26 cellular contexts compared by ENCODE assay signal in the genomic region with DNA sequence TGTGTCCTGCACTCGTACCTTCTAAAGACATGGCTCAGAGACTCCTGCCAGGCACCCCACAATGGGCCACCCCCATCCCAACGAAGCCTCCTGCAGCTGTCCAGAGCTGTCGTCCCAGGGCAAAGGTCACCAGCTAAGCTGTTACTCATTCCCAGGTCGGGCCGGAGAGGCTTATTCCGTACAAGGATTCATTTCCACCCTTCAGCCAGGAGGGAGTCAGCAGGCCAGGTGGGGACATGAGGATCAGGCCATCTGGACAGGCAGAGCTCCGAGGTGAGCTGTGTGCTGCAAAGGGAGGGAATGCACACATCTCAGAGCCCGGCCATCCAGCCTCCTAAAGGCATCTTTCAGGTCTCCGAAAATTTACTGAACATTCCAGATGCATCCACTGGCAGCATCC.
DNase-seq lines count a peak whose midpoint lies in the region; ATAC-seq and TF ChIP-seq lines count a peak whose summit lies in the region.
"Had no signal": no experiment of that assay in that cellular context is flagged by ENCODE, and none has a peak within 500 bp of the region (broad histone marks: within the 10 kb centered on the region; RNA-seq: fewer than 3 reads in every experiment).

No MANE protein-coding gene starts in this region.

- DNase-seq in G401 (ENCODE audit: low spot score), result peak; percentile 95
- peak; percentile 61 for DNase-seq in NCI-H82 treated with DMSO at 0.1 percent for 48 hours (lab: John Stamatoyannopoulos, UW; ENCODE audit: unreplicated experiment)
- DNase-seq in hepatocyte (ENCODE audit: low spot score), result peak; percentile 33
- DNase-seq in nephron progenitor cell, result peak; percentile 54
- DNase-seq in NCI-H748 treated with DMSO at 0.1 percent for 48 hours (lab: John Stamatoyannopoulos, UW), result no peak
- DNase-seq in type B pancreatic cell (ENCODE audit: extremely low spot score, unreplicated experiment), result no peak
- no peak for DNase-seq in ascending aorta (ENCODE audit: low spot score in 2 of 2)
- DNase-seq: activated CD4-positive, alpha-beta T cell treated with anti-CD3 and anti-CD28 coated beads, Interleukin-2, amount 50 U/mL, for 4 hours; activated naive CD4-positive, alpha-beta T cell treated with Interleukin-2 at 50 U/mL for 16 hours; activated T-cell treated with anti-CD3 and anti-CD28 coated beads, Interleukin-2, amount 50 U/mL, for 72 hours; central memory CD4-positive, alpha-beta T cell; DMS79; esophagus squamous epithelium; foreskin keratinocyte; GDM1; heart right ventricle; kidney glomerular epithelial cell; NCI-H1048; NK-92 treated with Interleukin-12 subunit alpha and Interleukin-12 subunit beta, amount 100 ng/mL, for 24 hours; sigmoid colon; stimulated activated CD4-positive, alpha-beta T cell treated with anti-CD3 and anti-CD28 coated beads, Interleukin-4, amount 100 ng/mL, for 24 hours; T-helper 17 cell had no signal

- no peak overlapping the region for H3K4me2 ChIP-seq in hepatocyte

- H3K4me1 Mint-ChIP-seq in nephron progenitor cell, result peaks cover 57% of the 10 kb centered on the region
- peaks cover 35% of the 10 kb centered on the region for H3K4me1 Mint-ChIP-seq in type B pancreatic cell (ENCODE audit: unreplicated experiment)

- in situ Hi-C loops in G401 (cut with HindIII; ENCODE audit: low sequenced_read_pairs), result no loop called here

- H3K4me3 ChIP-seq in hepatocyte (no peak overlapping the region), ascending aorta (no peak overlapping the region)
- H3K4me3 ChIP-seq: dorsolateral prefrontal cortex, esophagus squamous epithelium, heart right ventricle, sigmoid colon, tibial nerve had no signal

- H3K36me3 Mint-ChIP-seq in nephron progenitor cell (ENCODE audit: low read depth) (no peaks in the 10 kb centered on the region), type B pancreatic cell (peaks cover 3% of the 10 kb centered on the region)

- H3K79me2 ChIP-seq in hepatocyte, result no peaks in the 10 kb centered on the region

- intact Hi-C loops in ascending aorta (cut with DNase I), result no loop called here

- no peak overlapping the region for H2AFZ ChIP-seq in hepatocyte

- H3K36me3 ChIP-seq in hepatocyte (replicated peaks; ENCODE audit: insufficient read depth, low read depth) (no peaks in the 10 kb centered on the region), ascending aorta (no peaks in the 10 kb centered on the region)
- H3K36me3 ChIP-seq: esophagus squamous epithelium, heart right ventricle, sigmoid colon, tibial nerve had no signal

- H3K9me2 ChIP-seq in hepatocyte (replicated peaks; ENCODE audit: insufficient read depth), result no peaks in the 10 kb centered on the region

- H3K27me3 Mint-ChIP-seq in nephron progenitor cell (ENCODE audit: low read depth, poor library complexity) (no peaks in the 10 kb centered on the region), type B pancreatic cell (no peaks in the 10 kb centered on the region)

- 40% methylated on average over 9 of the region's 9 CpGs for WGBS in hepatocyte (ENCODE audit: low lambda C conversion rate, missing lambda C conversion rate)

- TF ChIP-seq CTCF in hepatocyte (IDR thresholded peaks at IDR 0.05; ENCODE audit: poor library complexity) (no peak), nephron progenitor cell (IDR thresholded peaks at IDR 0.05) (no peak), type B pancreatic cell (conservative IDR thresholded peaks at IDR 0.05) (no peak), ascending aorta (IDR thresholded peaks at IDR 0.05) (no peak)

- peaks cover 4% of the 10 kb centered on the region for H3K9me3 Mint-ChIP-seq in nephron progenitor cell
- peaks cover 7% of the 10 kb centered on the region for H3K9me3 Mint-ChIP-seq in type B pancreatic cell
- H3K9me3 Mint-ChIP-seq: activated T-cell treated with anti-CD3 and anti-CD28 coated beads, Interleukin-2, amount 50 U/mL, for 72 hours had no signal

- no peak for ATAC-seq in GM18519 (IDR thresholded peaks at IDR 0.05; ENCODE audit: low FRiP score, unreplicated experiment)
- ATAC-seq: activated T-cell treated with anti-CD3 and anti-CD28 coated beads, Interleukin-2, amount 50 U/mL, for 72 hours; foreskin keratinocyte; T-helper 17 cell had no signal

- H4K20me1 ChIP-seq in hepatocyte (ENCODE audit: insufficient read depth, poor library complexity, severe bottlenecking), result no peaks in the 10 kb centered on the region

- H3K27ac Mint-ChIP-seq in nephron progenitor cell (peak overlapping the region; percentile 40), type B pancreatic cell (no peak overlapping the region)
- H3K27ac Mint-ChIP-seq: activated T-cell treated with anti-CD3 and anti-CD28 coated beads, Interleukin-2, amount 50 U/mL, for 72 hours; progenitor cell of endocrine pancreas; T-helper 17 cell had no signal

- H3K9me3 ChIP-seq in hepatocyte (ENCODE audit: low read depth) (no peaks in the 10 kb centered on the region), ascending aorta (no peaks in the 10 kb centered on the region)
- H3K9me3 ChIP-seq: esophagus squamous epithelium, heart right ventricle, sigmoid colon, tibial nerve had no signal

- H3K27ac ChIP-seq in hepatocyte, result no peak overlapping the region
- no peak overlapping the region for H3K27ac ChIP-seq in ascending aorta
- H3K27ac ChIP-seq: esophagus squamous epithelium, foreskin keratinocyte, sigmoid colon, tibial nerve had no signal

- H3K4me1 ChIP-seq in hepatocyte (ENCODE audit: insufficient read depth) (no peaks in the 10 kb centered on the region), ascending aorta (no peaks in the 10 kb centered on the region)
- H3K4me1 ChIP-seq: foreskin keratinocyte had no signal

- H3K27me3 ChIP-seq in hepatocyte (no peaks in the 10 kb centered on the region), ascending aorta (no peaks in the 10 kb centered on the region)
- H3K27me3 ChIP-seq: foreskin keratinocyte, heart right ventricle, sigmoid colon, tibial nerve had no signal

- H3K4me3 Mint-ChIP-seq in nephron progenitor cell (peak overlapping the region; percentile 45), type B pancreatic cell (no peak overlapping the region)
- H3K4me3 Mint-ChIP-seq: activated T-cell treated with anti-CD3 and anti-CD28 coated beads, Interleukin-2, amount 50 U/mL, for 72 hours; T-helper 17 cell had no signal

Comparison
In these comparisons a context has a peak if more than half of its experiments do, and no peak if none do; other contexts are left out.
1. DNase-seq: peak in G401 (single experiment), NCI-H82 treated with DMSO at 0.1 percent for 48 hours (single experiment), hepatocyte (single experiment) and nephron progenitor cell (single experiment); none in NCI-H748 treated with DMSO at 0.1 percent for 48 hours (single experiment), type B pancreatic cell (single experiment) and ascending aorta (0 of 2).